ENCODE assay signal across 27 cellular contexts in genomic region chr19:881385-882071, GRCh38. TPM values are rescaled to one million over a fixed set of nuclear protein-coding genes. Genes with fewer than 3 reads are reported as not detected.
A peak's percentile ranks its signal among the peaks of the same experiment; 100 is the strongest.
DNase-seq lines count a peak whose midpoint lies in the region; ATAC-seq, FAIRE-seq and TF ChIP-seq lines count a peak whose summit lies in the region.
"Had no signal": no experiment of that assay in that cellular context is flagged by ENCODE, and none has a peak within 500 bp of the region (broad histone marks: within the 10 kb centered on the region; RNA-seq: fewer than 3 reads in every experiment).

No MANE protein-coding gene starts in this region.

- TF ChIP-seq POLR2A in HepG2 (IDR thresholded peaks at IDR 0.05; ENCODE audit: insufficient read depth in 1 of 2, low read depth in 2 of 2, low read length in 2 of 2) (no peak), right lobe of liver (IDR thresholded peaks at IDR 0.05) (no peak)

- no peaks in the 10 kb centered on the region for H3K4me1 Mint-ChIP-seq in endodermal cell
- H3K4me1 Mint-ChIP-seq: CD14-positive monocyte had no signal

- no peak overlapping the region for H3K27ac ChIP-seq in HepG2 (ENCODE audit: extremely low read length, insufficient read depth, low read length)
- no peak overlapping the region for H3K27ac ChIP-seq in right lobe of liver
- no peak overlapping the region for H3K27ac ChIP-seq in endodermal cell (ENCODE audit: low read depth, low read length)
- H3K27ac ChIP-seq in Karpas-422 (ENCODE audit: low read length): no peak overlapping the region
- H3K27ac ChIP-seq: 22Rv1; BLaER1 treated with 17β-estradiol and CSF1 and Interleukin-3, amounts not matched to agents 10 nM and 100 nM; GM23248 had no signal

- no peaks in the 10 kb centered on the region for H3K9me3 Mint-ChIP-seq in endodermal cell
- H3K9me3 Mint-ChIP-seq: CD4-positive, alpha-beta T cell; CD8-positive, alpha-beta memory T cell had no signal

- TF ChIP-seq EP300 in HepG2 (IDR thresholded peaks at IDR 0.05; ENCODE audit: low read depth in 2 of 2, low read length in 2 of 2): no peak
- no peak for TF ChIP-seq EP300 in HepG2 (CRISPR knock-in tag; IDR thresholded peaks at IDR 0.05; ENCODE audit: borderline replicate concordance)

- H4K20me1 ChIP-seq in HepG2 (ENCODE audit: insufficient read depth, low read length): no peaks in the 10 kb centered on the region
- no peaks in the 10 kb centered on the region for H4K20me1 ChIP-seq in Karpas-422 (ENCODE audit: insufficient read depth, low read depth, low read length)

- DNase-seq in HepG2 (ENCODE audit: low spot score) (no peak), right lobe of liver (no peak), endodermal cell (peak; percentile 39), sciatic nerve (ENCODE audit: low spot score) (no peak), Karpas-422 (no peak), GM10248 (ENCODE audit: extremely low spot score) (no peak)
- DNase-seq: BE2C; CD4-positive, alpha-beta T cell; CD8-positive, alpha-beta memory T cell; DMS 273 treated with DMSO at 0.1 percent for 48 hours; DMS53; DMS79 treated with DMSO at 0.1 percent for 48 hours; GF-D8; GM23248; H7; HCEC 1CT had no signal

- no peak overlapping the region for H3K9ac ChIP-seq in HepG2 (ENCODE audit: insufficient read depth, low read depth, low read length)
- no peak overlapping the region for H3K9ac ChIP-seq in endodermal cell (ENCODE audit: extremely low read depth, low read length, poor library complexity, severe bottlenecking)
- no peak overlapping the region for H3K9ac ChIP-seq in Karpas-422 (ENCODE audit: low read length)
- H3K9ac ChIP-seq: BLaER1 treated with 17β-estradiol and CSF1 and Interleukin-3, amounts not matched to agents 10 nM and 100 nM; GM23248 had no signal

- H3K9me3 ChIP-seq in HepG2 (ENCODE audit: low read length) (no peaks in the 10 kb centered on the region), right lobe of liver (no peaks in the 10 kb centered on the region), endodermal cell (ENCODE audit: control insufficient read depth, low read length) (no peaks in the 10 kb centered on the region), Karpas-422 (ENCODE audit: low read length) (no peaks in the 10 kb centered on the region)
- H3K9me3 ChIP-seq: BE2C; BLaER1 treated with 17β-estradiol and CSF1 and Interleukin-3, amounts not matched to agents 10 nM and 100 nM had no signal

- POLR2A ChIA-PET in HepG2 (lab: Yijun Ruan, JAX) (no interaction called here), GM10248 (lab: Yijun Ruan, JAX) (no interaction called here)

- FAIRE-seq in HepG2 (lab: Jason Lieb, UNC): no peak
- FAIRE-seq: A204.1, D721Med, GM12892, H1 had no signal

- 93% methylated on average over 13 of the region's 34 CpGs for WGBS in HepG2 (ENCODE audit: low lambda C conversion rate)
- WGBS in right lobe of liver (ENCODE audit: insufficient coverage, low coverage, low lambda C conversion rate, missing lambda C conversion rate): no CpG with 5 or more reads among the region's 34 CpGs
- 97% methylated on average over 21 to 34 of the region's 34 CpGs for WGBS in endodermal cell (ENCODE audit: insufficient coverage in 1 of 2, insufficient read length in 1 of 2), 2 experiments

- TF ChIP-seq RAD21 in HepG2 (CRISPR knock-in tag; IDR thresholded peaks at IDR 0.05): no peak

- H3K27me3 ChIP-seq in HepG2 (ENCODE audit: control insufficient read depth in 1 of 2, insufficient read depth in 2 of 2, low read length in 2 of 2) (no peaks in the 10 kb centered on the region), right lobe of liver (no peaks in the 10 kb centered on the region), endodermal cell (ENCODE audit: control insufficient read depth, insufficient read depth, low read length, poor library complexity, severe bottlenecking) (no peaks in the 10 kb centered on the region), Karpas-422 (ENCODE audit: low read length) (no peaks in the 10 kb centered on the region)
- H3K27me3 ChIP-seq: BE2C; BLaER1 treated with 17β-estradiol and CSF1 and Interleukin-3, amounts not matched to agents 10 nM and 100 nM had no signal

- H3K4me3 ChIP-seq in HepG2 (replicated peaks in 1 of 3; ENCODE audit: insufficient read depth in 1 of 3, low read depth in 2 of 3, low read length in 3 of 3) (no peak overlapping the region), right lobe of liver (no peak overlapping the region), endodermal cell (ENCODE audit: low read length) (no peak overlapping the region), Karpas-422 (ENCODE audit: low read length) (no peak overlapping the region)
- H3K4me3 ChIP-seq: BLaER1 treated with 17β-estradiol and CSF1 and Interleukin-3, amounts not matched to agents 10 nM and 100 nM; GM23248 had no signal

- H3K4me1 ChIP-seq in HepG2 (ENCODE audit: insufficient read depth, low read length): 0 out of 2 replicates have a peak, but pooled peaks cover under 1% of the 10 kb centered on the region
- H3K4me1 ChIP-seq in right lobe of liver: no peaks in the 10 kb centered on the region
- H3K4me1 ChIP-seq in endodermal cell (ENCODE audit: control insufficient read depth, insufficient read depth, low read length): no peaks in the 10 kb centered on the region
- H3K4me1 ChIP-seq in Karpas-422 (ENCODE audit: low read length): no peaks in the 10 kb centered on the region
- H3K4me1 ChIP-seq: BLaER1 treated with 17β-estradiol and CSF1 and Interleukin-3, amounts not matched to agents 10 nM and 100 nM had no signal

- ATAC-seq in HepG2 (no peak), right lobe of liver (no peak), sciatic nerve (peak; percentile 9), GM19467 (IDR thresholded peaks at IDR 0.05; ENCODE audit: unreplicated experiment) (no peak)

- intact Hi-C loops in HepG2 (cut with micrococcal nuclease; ENCODE audit: unreplicated experiment): no loop called here
- intact Hi-C loops in right lobe of liver (cut with DNase I): no loop called here
- intact Hi-C loops in sciatic nerve (cut with DNase I): no loop called here

- H2AFZ ChIP-seq in HepG2 (ENCODE audit: low read length) (no peak overlapping the region), Karpas-422 (ENCODE audit: low read length) (no peak overlapping the region)
- H2AFZ ChIP-seq: GM23248 had no signal

- no peak for TF ChIP-seq CTCF in HepG2 (CRISPR knock-in tag; IDR thresholded peaks at IDR 0.05)
- TF ChIP-seq CTCF in right lobe of liver (IDR thresholded peaks at IDR 0.05): no peak
- no peak for TF ChIP-seq CTCF in endodermal cell (conservative IDR thresholded peaks at IDR 0.05)
- no peak for TF ChIP-seq CTCF in GM10248 (IDR thresholded peaks at IDR 0.05; ENCODE audit: control extremely low read depth, extremely low read depth, low read depth, missing control alignments)

- H3K4me3 Mint-ChIP-seq in endodermal cell: no peak overlapping the region
- H3K4me3 Mint-ChIP-seq: CD14-positive monocyte; CD4-positive, alpha-beta T cell; CD8-positive, alpha-beta memory T cell had no signal

- H3K36me3 ChIP-seq in HepG2 (replicated peaks in 1 of 2; ENCODE audit: control insufficient read depth in 1 of 2, insufficient read depth in 2 of 2, low read length in 2 of 2) (peaks cover 16 to 27% of the 10 kb centered on the region in 2 experiments; a peak in 4 of 5 replicates), right lobe of liver (peaks cover 0 to 12% (median 1%) of the 10 kb centered on the region in 4 donors), endodermal cell (ENCODE audit: control insufficient read depth, insufficient read depth, low read length) (peaks cover 43% of the 10 kb centered on the region), Karpas-422 (ENCODE audit: insufficient read depth, low read length) (0 out of 2 replicates have a peak, but pooled peaks cover 3% of the 10 kb centered on the region)

- no peak overlapping the region for H3K27ac Mint-ChIP-seq in endodermal cell
- H3K27ac Mint-ChIP-seq: CD4-positive, alpha-beta T cell had no signal

- H3K9me2 ChIP-seq in Karpas-422 (replicated peaks; ENCODE audit: insufficient read depth, low read length): no peaks in the 10 kb centered on the region

- in situ Hi-C loops in HepG2 (cut with HindIII; ENCODE audit: extremely low pct_ligation_motif_present, low pct_unique_long_range_greater_than_20kb): no loop called here

- peaks cover 38% of the 10 kb centered on the region for H3K36me3 Mint-ChIP-seq in endodermal cell (ENCODE audit: low read depth)

- H3K79me2 ChIP-seq in HepG2 (ENCODE audit: insufficient read depth, low read length) (no peaks in the 10 kb centered on the region), Karpas-422 (ENCODE audit: low read length) (no peaks in the 10 kb centered on the region)

- CTCF ChIA-PET in HepG2 (lab: Yijun Ruan, JAX; ENCODE audit: low intra/inter-chr PET ratio, low total read pairs): no interaction called here
- CTCF ChIA-PET in GM10248 (lab: Yijun Ruan, JAX): interaction anchor here (1.0 to 2.8 kb wide), 4 partner anchors 12 to 111 kb away, joined by 3 to 9 read pairs (median 4); partner anchors contain the start of genes MED16 and RNU6-9

- H3K4me2 ChIP-seq in HepG2 (ENCODE audit: low read depth, low read length): no peak overlapping the region
- no peak overlapping the region for H3K4me2 ChIP-seq in Karpas-422 (ENCODE audit: low read depth, low read length, poor library complexity, severe bottlenecking)
- H3K4me2 ChIP-seq: BLaER1 treated with 17β-estradiol and CSF1 and Interleukin-3, amounts not matched to agents 10 nM and 100 nM had no signal

- no peaks in the 10 kb centered on the region for H3K27me3 Mint-ChIP-seq in endodermal cell (ENCODE audit: insufficient read depth)
- H3K27me3 Mint-ChIP-seq: CD4-positive, alpha-beta T cell; CD8-positive, alpha-beta memory T cell had no signal

- no TSS peak for BruUV-seq in HepG2 (replicated peaks; lab: Mats Ljungman, UMichigan)

RNA-seq across cellular contexts. Expression of gene MED16, which starts 11.5 kb away (rescaled TPM):
- 14.8 and 18.4 TPM in 2 replicates for total RNA-seq in HepG2 (2016; rRNA removed; fragmentation: Illumina TruSeq; extraction: Trizol)
- total RNA-seq in HepG2 (2016; cell fraction: cytosol; rRNA removed; fragmentation: Illumina TruSeq; extraction: Trizol; ENCODE audit: low read depth): 6.4 and 6.7 TPM in 2 replicates
- total RNA-seq in HepG2 (2016; cell fraction: insoluble cytoplasmic fraction; rRNA removed; fragmentation: Illumina TruSeq; extraction: Trizol): 14.0 and 16.4 TPM in 2 replicates
- total RNA-seq in HepG2 (2016; cell fraction: membrane; rRNA removed; fragmentation: Illumina TruSeq; extraction: Trizol): 12.3 and 14.3 TPM in 2 replicates
- total RNA-seq in HepG2 (2016; cell fraction: nucleus; rRNA removed; fragmentation: Illumina TruSeq; extraction: Trizol): 11.3 and 13.2 TPM in 2 replicates
- 13.3 and 16.9 TPM in 2 replicates for polyA plus RNA-seq in HepG2 (2011; rRNA removed)
- polyA plus RNA-seq in HepG2 (2011; cell fraction: cytosol; rRNA removed): 17.9 and 30.0 TPM in 2 replicates
- polyA plus RNA-seq in HepG2 (2011; cell fraction: nucleus; rRNA removed): 45.6 and 56.5 TPM in 2 replicates
- 19.2 and 24.7 TPM in 2 replicates for polyA plus RNA-seq in HepG2 (2012)
- 7.2 and 8.1 TPM in 2 replicates for polyA plus RNA-seq in HepG2 (2016; cell fraction: cytosol; fragmentation: Illumina TruSeq; extraction: Trizol; ENCODE audit: low read depth)
- polyA plus RNA-seq in HepG2 (2016; cell fraction: insoluble cytoplasmic fraction; fragmentation: Illumina TruSeq; extraction: Trizol; ENCODE audit: low read depth): 21.8 and 29.1 TPM in 2 replicates
- 15.5 and 16.0 TPM in 2 replicates for polyA plus RNA-seq in HepG2 (2016; cell fraction: membrane; fragmentation: Illumina TruSeq; extraction: Trizol; ENCODE audit: low read depth)
- polyA plus RNA-seq in HepG2 (2016; cell fraction: nucleus; fragmentation: Illumina TruSeq; extraction: Trizol; ENCODE audit: insufficient read depth, low read depth): 24.9 and 32.1 TPM in 2 replicates
- 17.7 and 77.2 TPM in 2 replicates for polyA minus RNA-seq in HepG2 (2011; rRNA and poly(A)+ RNA removed; ENCODE audit: low replicate concordance)
- 45.1 and 51.0 TPM in 2 replicates for polyA minus RNA-seq in HepG2 (2011; cell fraction: cytosol; rRNA and poly(A)+ RNA removed)
- polyA minus RNA-seq in HepG2 (2011; cell fraction: nucleus; rRNA and poly(A)+ RNA removed): 14.5 and 15.0 TPM in 2 replicates
- 10 to 100 TPM; 32.0 to 35.7 (median 33.3) TPM for total RNA-seq in right lobe of liver
- 10 to 100 TPM; 75.8 to 92.4 TPM for total RNA-seq in endodermal cell
- 69.8 TPM for polyA plus RNA-seq in endodermal cell (2013, experiment 1 of 2)
- 66.0 TPM for polyA plus RNA-seq in endodermal cell (2013, experiment 2 of 2)
- total RNA-seq in sciatic nerve: 55.7 TPM
- total RNA-seq in Karpas-422 (2014; rRNA removed; shearing (Covaris generic); ENCODE audit: low replicate concordance): 10.8 and 14.1 TPM in 2 replicates

RNA-seq across cellular contexts. Expression of gene RNU6-9, which starts 11.8 kb away (rescaled TPM):
- total RNA-seq in HepG2 (2016; rRNA removed; fragmentation: Illumina TruSeq; extraction: Trizol): under 0.01 TPM in 1 of 2 replicates, not detected in the other
- under 0.01 TPM in 2 replicates for total RNA-seq in HepG2 (2016; cell fraction: cytosol; rRNA removed; fragmentation: Illumina TruSeq; extraction: Trizol; ENCODE audit: low read depth)
- under 0.01 TPM in 1 of 2 replicates, not detected in the other for total RNA-seq in HepG2 (2016; cell fraction: insoluble cytoplasmic fraction; rRNA removed; fragmentation: Illumina TruSeq; extraction: Trizol)
- under 0.01 TPM in 1 of 2 replicates, not detected in the other for total RNA-seq in HepG2 (2016; cell fraction: membrane; rRNA removed; fragmentation: Illumina TruSeq; extraction: Trizol)
- not detected in 2 replicates for total RNA-seq in HepG2 (2016; cell fraction: nucleus; rRNA removed; fragmentation: Illumina TruSeq; extraction: Trizol)
- polyA plus RNA-seq in HepG2 (2011; rRNA removed): not detected in 2 replicates
- polyA plus RNA-seq in HepG2 (2011; cell fraction: cytosol; rRNA removed): not detected in 2 replicates
- polyA plus RNA-seq in HepG2 (2011; cell fraction: nucleus; rRNA removed): not detected in 2 replicates
- not detected in 2 replicates for polyA plus RNA-seq in HepG2 (2012)
- not detected in 2 replicates for polyA plus RNA-seq in HepG2 (2016; cell fraction: cytosol; fragmentation: Illumina TruSeq; extraction: Trizol; ENCODE audit: low read depth)
- not detected in 2 replicates for polyA plus RNA-seq in HepG2 (2016; cell fraction: insoluble cytoplasmic fraction; fragmentation: Illumina TruSeq; extraction: Trizol; ENCODE audit: low read depth)
- polyA plus RNA-seq in HepG2 (2016; cell fraction: membrane; fragmentation: Illumina TruSeq; extraction: Trizol; ENCODE audit: low read depth): not detected in 2 replicates
- not detected in 2 replicates for polyA plus RNA-seq in HepG2 (2016; cell fraction: nucleus; fragmentation: Illumina TruSeq; extraction: Trizol; ENCODE audit: insufficient read depth, low read depth)
- polyA minus RNA-seq in HepG2 (2011; rRNA and poly(A)+ RNA removed; ENCODE audit: low replicate concordance): under 0.01 TPM in 1 of 2 replicates, not detected in the other
- polyA minus RNA-seq in HepG2 (2011; cell fraction: cytosol; rRNA and poly(A)+ RNA removed): under 0.01 TPM in 1 of 2 replicates, not detected in the other
- polyA minus RNA-seq in HepG2 (2011; cell fraction: nucleus; rRNA and poly(A)+ RNA removed): not detected in 2 replicates
- not detected for total RNA-seq in right lobe of liver
- not detected for total RNA-seq in endodermal cell
- polyA plus RNA-seq in endodermal cell (2013, experiment 1 of 2): under 0.01 TPM
- under 0.01 TPM for polyA plus RNA-seq in endodermal cell (2013, experiment 2 of 2)
- not detected for total RNA-seq in sciatic nerve
- not detected in 2 replicates for total RNA-seq in Karpas-422 (2014; rRNA removed; shearing (Covaris generic); ENCODE audit: low replicate concordance)
- total RNA-seq: CD4-positive, alpha-beta T cell; CD8-positive, alpha-beta memory T cell; Daoy; G401; GM23248; H1; H7 had no signal
- polyA plus RNA-seq: AG04450; CD14-positive monocyte; CD8-positive, alpha-beta memory T cell; GM23248; H1 had no signal

RNA-seq across cellular contexts. Expression of gene CFD, which starts 22.1 kb away (rescaled TPM):
- 3.6 and 4.6 TPM in 2 replicates for total RNA-seq in HepG2 (2016; rRNA removed; fragmentation: Illumina TruSeq; extraction: Trizol)
- 1.4 and 2.7 TPM in 2 replicates for total RNA-seq in HepG2 (2016; cell fraction: cytosol; rRNA removed; fragmentation: Illumina TruSeq; extraction: Trizol; ENCODE audit: low read depth)
- total RNA-seq in HepG2 (2016; cell fraction: insoluble cytoplasmic fraction; rRNA removed; fragmentation: Illumina TruSeq; extraction: Trizol): 3.4 and 3.9 TPM in 2 replicates
- 1.8 and 2.7 TPM in 2 replicates for total RNA-seq in HepG2 (2016; cell fraction: membrane; rRNA removed; fragmentation: Illumina TruSeq; extraction: Trizol)
- 1.0 and 1.7 TPM in 2 replicates for total RNA-seq in HepG2 (2016; cell fraction: nucleus; rRNA removed; fragmentation: Illumina TruSeq; extraction: Trizol)
- polyA plus RNA-seq in HepG2 (2011; rRNA removed): 2.3 and 3.9 TPM in 2 replicates
- 3.0 and 8.4 TPM in 2 replicates for polyA plus RNA-seq in HepG2 (2011; cell fraction: cytosol; rRNA removed)
- polyA plus RNA-seq in HepG2 (2011; cell fraction: nucleus; rRNA removed): 5.1 and 6.2 TPM in 2 replicates
- 3.4 and 4.4 TPM in 2 replicates for polyA plus RNA-seq in HepG2 (2012)
- polyA plus RNA-seq in HepG2 (2016; cell fraction: cytosol; fragmentation: Illumina TruSeq; extraction: Trizol; ENCODE audit: low read depth): 1.7 TPM in 2 replicates
- 2.4 and 5.1 TPM in 2 replicates for polyA plus RNA-seq in HepG2 (2016; cell fraction: insoluble cytoplasmic fraction; fragmentation: Illumina TruSeq; extraction: Trizol; ENCODE audit: low read depth)
- 1.2 and 1.9 TPM in 2 replicates for polyA plus RNA-seq in HepG2 (2016; cell fraction: membrane; fragmentation: Illumina TruSeq; extraction: Trizol; ENCODE audit: low read depth)
- polyA plus RNA-seq in HepG2 (2016; cell fraction: nucleus; fragmentation: Illumina TruSeq; extraction: Trizol; ENCODE audit: insufficient read depth, low read depth): 2.7 and 3.3 TPM in 2 replicates
- polyA minus RNA-seq in HepG2 (2011; rRNA and poly(A)+ RNA removed; ENCODE audit: low replicate concordance): 4.8 TPM in 2 replicates
- 1.9 and 2.3 TPM in 2 replicates for polyA minus RNA-seq in HepG2 (2011; cell fraction: cytosol; rRNA and poly(A)+ RNA removed)
- 0.75 and 1.9 TPM in 2 replicates for polyA minus RNA-seq in HepG2 (2011; cell fraction: nucleus; rRNA and poly(A)+ RNA removed)
- 1 to 10 TPM; 3.5 to 9.6 (median 7.8) TPM for total RNA-seq in right lobe of liver
- total RNA-seq in endodermal cell: 1 to 10 TPM in 1 of 2 donors, under 1 TPM in 1; 0.38 to 1.1 TPM
- polyA plus RNA-seq in endodermal cell (2013, experiment 1 of 2): 0.50 TPM
- polyA plus RNA-seq in endodermal cell (2013, experiment 2 of 2): not detected
- 405 TPM for total RNA-seq in sciatic nerve
- total RNA-seq in Karpas-422 (2014; rRNA removed; shearing (Covaris generic); ENCODE audit: low replicate concordance): 1.5 and 6.9 TPM in 2 replicates

RNA-seq across cellular contexts. Expression of gene ELANE, which starts 29.4 kb away (rescaled TPM):
- total RNA-seq in HepG2 (2016; rRNA removed; fragmentation: Illumina TruSeq; extraction: Trizol): not detected in 2 replicates
- total RNA-seq in HepG2 (2016; cell fraction: cytosol; rRNA removed; fragmentation: Illumina TruSeq; extraction: Trizol; ENCODE audit: low read depth): not detected in 2 replicates
- total RNA-seq in HepG2 (2016; cell fraction: insoluble cytoplasmic fraction; rRNA removed; fragmentation: Illumina TruSeq; extraction: Trizol): not detected in 2 replicates
- total RNA-seq in HepG2 (2016; cell fraction: membrane; rRNA removed; fragmentation: Illumina TruSeq; extraction: Trizol): not detected in 2 replicates
- not detected in 2 replicates for total RNA-seq in HepG2 (2016; cell fraction: nucleus; rRNA removed; fragmentation: Illumina TruSeq; extraction: Trizol)
- polyA plus RNA-seq in HepG2 (2011; rRNA removed): not detected in 2 replicates
- polyA plus RNA-seq in HepG2 (2011; cell fraction: cytosol; rRNA removed): not detected in 2 replicates
- polyA plus RNA-seq in HepG2 (2011; cell fraction: nucleus; rRNA removed): not detected in 2 replicates
- polyA plus RNA-seq in HepG2 (2012): not detected in 2 replicates
- not detected in 2 replicates for polyA plus RNA-seq in HepG2 (2016; cell fraction: cytosol; fragmentation: Illumina TruSeq; extraction: Trizol; ENCODE audit: low read depth)
- polyA plus RNA-seq in HepG2 (2016; cell fraction: insoluble cytoplasmic fraction; fragmentation: Illumina TruSeq; extraction: Trizol; ENCODE audit: low read depth): not detected in 2 replicates
- polyA plus RNA-seq in HepG2 (2016; cell fraction: membrane; fragmentation: Illumina TruSeq; extraction: Trizol; ENCODE audit: low read depth): not detected in 2 replicates
- not detected in 2 replicates for polyA plus RNA-seq in HepG2 (2016; cell fraction: nucleus; fragmentation: Illumina TruSeq; extraction: Trizol; ENCODE audit: insufficient read depth, low read depth)
- polyA minus RNA-seq in HepG2 (2011; rRNA and poly(A)+ RNA removed; ENCODE audit: low replicate concordance): not detected in 2 replicates
- polyA minus RNA-seq in HepG2 (2011; cell fraction: cytosol; rRNA and poly(A)+ RNA removed): not detected in 2 replicates
- polyA minus RNA-seq in HepG2 (2011; cell fraction: nucleus; rRNA and poly(A)+ RNA removed): not detected in 2 replicates
- total RNA-seq in right lobe of liver: 1 to 10 TPM in 2 of 6 experiments, under 1 TPM in 1, not detected in 3; 0.59 to 4.2 (median 3.3) TPM
- not detected for total RNA-seq in endodermal cell
- not detected for polyA plus RNA-seq in endodermal cell (2013, experiment 1 of 2)
- not detected for polyA plus RNA-seq in endodermal cell (2013, experiment 2 of 2)
- 2.1 TPM for total RNA-seq in sciatic nerve
- total RNA-seq in Karpas-422 (2014; rRNA removed; shearing (Covaris generic); ENCODE audit: low replicate concordance): not detected in 2 replicates
- total RNA-seq: CD4-positive, alpha-beta T cell; CD8-positive, alpha-beta memory T cell; Daoy; G401; GM23248; H1; H7 had no signal
- polyA plus RNA-seq: AG04450; CD8-positive, alpha-beta memory T cell; H1 had no signal

RNA-seq across cellular contexts. Expression of gene R3HDM4, which starts 31.5 kb away (rescaled TPM):
- total RNA-seq in HepG2 (2016; rRNA removed; fragmentation: Illumina TruSeq; extraction: Trizol) (21.8 and 26.2 TPM in 2 replicates), right lobe of liver (10 to 100 TPM; 14.5 to 28.2 (median 20.5) TPM), endodermal cell (10 to 100 TPM; 61.1 to 64.7 TPM), sciatic nerve (48.9 TPM)
- total RNA-seq in HepG2 (2016; cell fraction: cytosol; rRNA removed; fragmentation: Illumina TruSeq; extraction: Trizol; ENCODE audit: low read depth): 17.5 and 31.0 TPM in 2 replicates
- total RNA-seq in HepG2 (2016; cell fraction: insoluble cytoplasmic fraction; rRNA removed; fragmentation: Illumina TruSeq; extraction: Trizol): 22.0 and 24.7 TPM in 2 replicates
- total RNA-seq in HepG2 (2016; cell fraction: membrane; rRNA removed; fragmentation: Illumina TruSeq; extraction: Trizol): 29.7 and 34.2 TPM in 2 replicates
- 16.4 and 18.7 TPM in 2 replicates for total RNA-seq in HepG2 (2016; cell fraction: nucleus; rRNA removed; fragmentation: Illumina TruSeq; extraction: Trizol)
- 26.9 and 40.4 TPM in 2 replicates for polyA plus RNA-seq in HepG2 (2011; rRNA removed)
- polyA plus RNA-seq in HepG2 (2011; cell fraction: cytosol; rRNA removed): 30.7 and 39.0 TPM in 2 replicates
- polyA plus RNA-seq in HepG2 (2011; cell fraction: nucleus; rRNA removed): 57.8 and 68.0 TPM in 2 replicates
- polyA plus RNA-seq in HepG2 (2012): 22.6 and 31.3 TPM in 2 replicates
- 24.5 and 25.3 TPM in 2 replicates for polyA plus RNA-seq in HepG2 (2016; cell fraction: cytosol; fragmentation: Illumina TruSeq; extraction: Trizol; ENCODE audit: low read depth)
- polyA plus RNA-seq in HepG2 (2016; cell fraction: insoluble cytoplasmic fraction; fragmentation: Illumina TruSeq; extraction: Trizol; ENCODE audit: low read depth): 39.3 and 43.4 TPM in 2 replicates
- polyA plus RNA-seq in HepG2 (2016; cell fraction: membrane; fragmentation: Illumina TruSeq; extraction: Trizol; ENCODE audit: low read depth): 44.4 and 45.0 TPM in 2 replicates
- 58.7 and 76.5 TPM in 2 replicates for polyA plus RNA-seq in HepG2 (2016; cell fraction: nucleus; fragmentation: Illumina TruSeq; extraction: Trizol; ENCODE audit: insufficient read depth, low read depth)
- polyA minus RNA-seq in HepG2 (2011; rRNA and poly(A)+ RNA removed; ENCODE audit: low replicate concordance): 15.6 and 40.4 TPM in 2 replicates
- 11.7 and 15.6 TPM in 2 replicates for polyA minus RNA-seq in HepG2 (2011; cell fraction: cytosol; rRNA and poly(A)+ RNA removed)
- 8.1 and 9.8 TPM in 2 replicates for polyA minus RNA-seq in HepG2 (2011; cell fraction: nucleus; rRNA and poly(A)+ RNA removed)
- polyA plus RNA-seq in endodermal cell (2013, experiment 1 of 2): 54.6 TPM
- 56.9 TPM for polyA plus RNA-seq in endodermal cell (2013, experiment 2 of 2)
- total RNA-seq in Karpas-422 (2014; rRNA removed; shearing (Covaris generic); ENCODE audit: low replicate concordance): 41.9 and 43.8 TPM in 2 replicates

Comparison
In these comparisons a context has a peak if more than half of its experiments do, and no peak if none do; other contexts are left out.
1. RNA of gene CFD, which starts 22.1 kb away (total RNA-seq): 405 TPM in sciatic nerve (single experiment); 3.5 to 9.6 TPM in right lobe of liver, 1.0 to 4.6 TPM in HepG2, 1.5 to 6.9 TPM in Karpas-422 and 0.38 to 1.1 TPM in endodermal cell; every median in the first group is over 10 times any median in the second.